In genomic region chr11:64809781-64810241, GRCh38 we compare ENCODE assay signal across 8 cellular contexts. TPM values are rescaled to one million over a fixed set of nuclear protein-coding genes. Genes with fewer than 3 reads are reported as not detected.
A peak's percentile ranks its signal among the peaks of the same experiment; 100 is the strongest.
DNase-seq lines count a peak whose midpoint lies in the region; ATAC-seq and TF ChIP-seq lines count a peak whose summit lies in the region.

No MANE protein-coding gene starts in this region.

- H3K27ac Mint-ChIP-seq in activated T-helper 17 cell treated with anti-CD3 and anti-CD28 coated beads, Interleukin-2, amount 50 U/mL, for 72 hours = peak overlapping the region; percentile 94
- H3K27ac Mint-ChIP-seq in progenitor cell of endocrine pancreas = peak overlapping the region; percentile 96

- H3K4me3 Mint-ChIP-seq in activated T-helper 17 cell treated with anti-CD3 and anti-CD28 coated beads, Interleukin-2, amount 50 U/mL, for 72 hours = peak overlapping the region; percentile 94
- peak overlapping the region; percentile 96 for H3K4me3 Mint-ChIP-seq in progenitor cell of endocrine pancreas (ENCODE audit: low read depth)

- peak overlapping the region; percentile 77 for H3K4me3 ChIP-seq in HUES48 (ENCODE audit: low read depth, low read length)

- peaks cover 12% of the 10 kb centered on the region for H3K36me3 Mint-ChIP-seq in activated T-helper 17 cell treated with anti-CD3 and anti-CD28 coated beads, Interleukin-2, amount 50 U/mL, for 72 hours (ENCODE audit: low read depth)
- H3K36me3 Mint-ChIP-seq in progenitor cell of endocrine pancreas (ENCODE audit: insufficient read depth) = peaks cover 4% of the 10 kb centered on the region

- H3K36me3 ChIP-seq in HUES48 (ENCODE audit: control insufficient read depth, insufficient read depth, low read length) = peaks cover 36% of the 10 kb centered on the region

- intact Hi-C loops in head of caudate nucleus (cut with DNase I) (loop anchor here (10.0 kb wide), 1 partner anchor 315 kb away; the partner anchor contains the start of genes FAU and MRPL49), posterior vena cava (cut with DNase I) (no loop called here)

- no peaks in the 10 kb centered on the region for H3K9me3 ChIP-seq in HUES48 (ENCODE audit: control insufficient read depth, insufficient read depth, low read length)

- peaks cover 12% of the 10 kb centered on the region for H3K4me1 Mint-ChIP-seq in activated T-helper 17 cell treated with anti-CD3 and anti-CD28 coated beads, Interleukin-2, amount 50 U/mL, for 72 hours
- peaks cover 9% of the 10 kb centered on the region for H3K4me1 Mint-ChIP-seq in progenitor cell of endocrine pancreas (ENCODE audit: low read depth)

- peak; percentile 46 for ATAC-seq in activated T-helper 17 cell treated with anti-CD3 and anti-CD28 coated beads, Interleukin-2, amount 50 U/mL, for 72 hours (replicated peaks)
- ATAC-seq in HG03097 (IDR thresholded peaks at IDR 0.05; ENCODE audit: low FRiP score, unreplicated experiment) = no peak

- no peak for TF ChIP-seq CTCF in progenitor cell of endocrine pancreas (IDR thresholded peaks at IDR 0.05; ENCODE audit: unreplicated experiment)

- no peak overlapping the region for H3K27ac ChIP-seq in HUES48 (ENCODE audit: low read depth, low read length)

- H3K9ac ChIP-seq in HUES48 (ENCODE audit: low read depth, low read length) = no peak overlapping the region

- H3K9me3 Mint-ChIP-seq in activated T-helper 17 cell treated with anti-CD3 and anti-CD28 coated beads, Interleukin-2, amount 50 U/mL, for 72 hours = no peaks in the 10 kb centered on the region
- no peaks in the 10 kb centered on the region for H3K9me3 Mint-ChIP-seq in progenitor cell of endocrine pancreas (ENCODE audit: low read depth)

- no peaks in the 10 kb centered on the region for H3K27me3 Mint-ChIP-seq in activated T-helper 17 cell treated with anti-CD3 and anti-CD28 coated beads, Interleukin-2, amount 50 U/mL, for 72 hours
- H3K27me3 Mint-ChIP-seq in progenitor cell of endocrine pancreas = no peaks in the 10 kb centered on the region

- peaks cover 5% of the 10 kb centered on the region; the same call in 1 of the 2 replicates for H3K4me1 ChIP-seq in HUES48 (ENCODE audit: control insufficient read depth, insufficient read depth, low read length)

- DNase-seq in D341Med (ENCODE audit: low spot score) (peak; percentile 69), head of caudate nucleus (peak in 27 of 42 donors; percentile 11 to 59 (median 31)), progenitor cell of endocrine pancreas (ENCODE audit: low spot score, unreplicated experiment) (peak; percentile 33), posterior vena cava (ENCODE audit: low spot score) (no peak), COR-L47 (lab: John Stamatoyannopoulos, UW) (no peak)

- H3K27me3 ChIP-seq in HUES48 (ENCODE audit: control insufficient read depth, insufficient read depth, low read length) = no peaks in the 10 kb centered on the region

RNA-seq across cellular contexts. Expression of gene MEN1, which starts 0.5 kb away (rescaled TPM):
- 10 to 100 TPM; 17.9 to 28.2 TPM for total RNA-seq in activated T-helper 17 cell treated with anti-CD3 and anti-CD28 coated beads, Interleukin-2, amount 50 U/mL, for 72 hours
- total RNA-seq in progenitor cell of endocrine pancreas (54.6 and 61.5 TPM in 2 replicates), posterior vena cava (1 to 10 TPM; 9.2 to 9.4 TPM)

RNA-seq across cellular contexts. Expression of gene MAP4K2, which starts 6.8 kb away (rescaled TPM):
- total RNA-seq in activated T-helper 17 cell treated with anti-CD3 and anti-CD28 coated beads, Interleukin-2, amount 50 U/mL, for 72 hours = 10 to 100 TPM; 65.9 to 82.5 TPM
- 12.7 and 13.3 TPM in 2 replicates for total RNA-seq in progenitor cell of endocrine pancreas
- 10 to 100 TPM; 13.2 to 14.7 TPM for total RNA-seq in posterior vena cava

RNA-seq across cellular contexts. Expression of gene SF1, which starts 31.5 kb away (rescaled TPM):
- 100 to 1,000 TPM; 316 to 397 TPM for total RNA-seq in activated T-helper 17 cell treated with anti-CD3 and anti-CD28 coated beads, Interleukin-2, amount 50 U/mL, for 72 hours
- total RNA-seq in progenitor cell of endocrine pancreas = 500 and 503 TPM in 2 replicates
- 100 to 1,000 TPM; 181 to 189 TPM for total RNA-seq in posterior vena cava

RNA-seq across cellular contexts. Expression of gene CDC42BPG, which starts 34.6 kb away (rescaled TPM):
- under 1 TPM; 0.37 to 0.71 TPM for total RNA-seq in activated T-helper 17 cell treated with anti-CD3 and anti-CD28 coated beads, Interleukin-2, amount 50 U/mL, for 72 hours
- total RNA-seq in progenitor cell of endocrine pancreas (20.1 and 21.1 TPM in 2 replicates), posterior vena cava (under 1 TPM; 0.37 to 0.38 TPM)

RNA-seq across cellular contexts. Expression of gene PYGM, which starts 50.0 kb away (rescaled TPM):
- total RNA-seq in activated T-helper 17 cell treated with anti-CD3 and anti-CD28 coated beads, Interleukin-2, amount 50 U/mL, for 72 hours = 1 to 10 TPM; 4.0 to 4.7 TPM
- total RNA-seq in progenitor cell of endocrine pancreas = 1.4 and 1.6 TPM in 2 replicates
- total RNA-seq in posterior vena cava = 10 to 100 TPM; 19.3 to 43.2 TPM

Comparison
In these comparisons a context has a peak if more than half of its experiments do, and no peak if none do; other contexts are left out.
1. DNase-seq: peak in D341Med (single experiment), head of caudate nucleus (27 of 42) and progenitor cell of endocrine pancreas (single experiment); none in posterior vena cava (single experiment) and COR-L47 (single experiment).